8 cellular contexts compared by ENCODE assay signal in genomic region chr20:46090095-46090388, GRCh38. TPM values are rescaled to one million over a fixed set of nuclear protein-coding genes. Genes with fewer than 3 reads are reported as not detected.
DNase-seq lines count a peak whose midpoint lies in the region; ATAC-seq, FAIRE-seq and TF ChIP-seq lines count a peak whose summit lies in the region.

No MANE protein-coding gene starts in this region.

- TF ChIP-seq CTCF in AG04450 (IDR thresholded peaks at IDR 0.05; ENCODE audit: low read depth, low read length) (no peak), bronchial epithelial cell (IDR thresholded peaks at IDR 0.05; ENCODE audit: insufficient read depth, low read length, severe bottlenecking) (no peak), GM10266 (IDR thresholded peaks at IDR 0.05; ENCODE audit: control insufficient read depth, insufficient read depth, low read depth, missing control alignments) (no peak)

- no peak overlapping the region for H3K27ac ChIP-seq in AG04450 (ENCODE audit: low read depth, low read length)
- H3K27ac ChIP-seq in HUES64 (ENCODE audit: low read depth, low read length): no peak overlapping the region
- peak overlapping the region; percentile 76 for H3K27ac ChIP-seq in muscle layer of duodenum (ENCODE audit: low read length)

- WGBS in HUES64: 1% methylated on average over 5 of the region's 7 CpGs

- DNase-seq in AG04450 (ENCODE audit: low read depth, low spot score) (no peak), bronchial epithelial cell (ENCODE audit: low read depth) (no peak), NK-92 (lab: John Stamatoyannopoulos, UW; ENCODE audit: unreplicated experiment) (no peak), GM10266 (ENCODE audit: extremely low spot score) (no peak)

- H3K27me3 ChIP-seq in AG04450 (ENCODE audit: control insufficient read depth, insufficient read depth, low read length) (no peaks in the 10 kb centered on the region), HUES64 (ENCODE audit: insufficient read depth, low read length) (no peaks in the 10 kb centered on the region), bronchial epithelial cell (ENCODE audit: control insufficient read depth, insufficient read depth, low read length) (no peaks in the 10 kb centered on the region), muscle layer of duodenum (ENCODE audit: low read depth, low read length) (no peaks in the 10 kb centered on the region)

- ATAC-seq in GM21447 (IDR thresholded peaks at IDR 0.05; ENCODE audit: unreplicated experiment) (no peak), GM19023 (IDR thresholded peaks at IDR 0.05; ENCODE audit: unreplicated experiment) (no peak)

- no peak for FAIRE-seq in bronchial epithelial cell (lab: Jason Lieb, UNC)

- H3K4me1 ChIP-seq in HUES64 (ENCODE audit: insufficient read depth, low read length) (peaks cover 16% of the 10 kb centered on the region; the same call in 1 of the 2 replicates), muscle layer of duodenum (ENCODE audit: control insufficient read depth in 1 of 2, insufficient read depth in 2 of 2, low read length in 2 of 2) (peaks cover 26 to 27% of the 10 kb centered on the region in 2 donors)

- H3K4me3 ChIP-seq in AG04450 (ENCODE audit: low read depth, low read length) (peak overlapping the region; percentile 70), HUES64 (ENCODE audit: low read length) (peak overlapping the region; percentile 98), bronchial epithelial cell (ENCODE audit: low read depth, low read length) (peak overlapping the region; percentile 76), muscle layer of duodenum (ENCODE audit: low read depth in 1 of 2, low read length in 2 of 2) (peak overlapping the region; percentile 80 to 86)

- CTCF ChIA-PET in AG04450 (lab: Charles Lee): no interaction called here

- peaks cover 4% of the 10 kb centered on the region; the same call in 1 of the 2 replicates for H3K9me3 ChIP-seq in AG04450 (ENCODE audit: control insufficient read depth, insufficient read depth, low read length)
- H3K9me3 ChIP-seq in HUES64 (ENCODE audit: insufficient read depth, low read depth, low read length): no peaks in the 10 kb centered on the region
- no peaks in the 10 kb centered on the region for H3K9me3 ChIP-seq in muscle layer of duodenum (ENCODE audit: control insufficient read depth in 1 of 2, low read length in 2 of 2)

- no peak overlapping the region for H3K9ac ChIP-seq in HUES64 (ENCODE audit: low read depth, low read length)

- POLR2A ChIA-PET in AG04450 (lab: Yijun Ruan, JAX): no interaction called here

- H3K36me3 ChIP-seq in HUES64 (ENCODE audit: insufficient read depth, low read length) (no peaks in the 10 kb centered on the region), bronchial epithelial cell (ENCODE audit: control insufficient read depth, insufficient read depth, low read length) (no peaks in the 10 kb centered on the region), muscle layer of duodenum (ENCODE audit: control insufficient read depth in 1 of 2, insufficient read depth in 2 of 2, low read length in 2 of 2) (no peaks in the 10 kb centered on the region)

RNA-seq across cellular contexts. Expression of gene NCOA5, which starts 0.3 kb away (rescaled TPM):
- 21.5 and 27.0 TPM in 2 replicates for polyA plus RNA-seq in AG04450 (2011; rRNA removed)
- polyA minus RNA-seq in AG04450 (2011; rRNA and poly(A)+ RNA removed): 25.8 and 29.0 TPM in 2 replicates
- 28.4 TPM for polyA plus RNA-seq in HUES64 (2013, experiment 1 of 2)
- 28.2 TPM for polyA plus RNA-seq in HUES64 (2013, experiment 2 of 2)
- total RNA-seq in bronchial epithelial cell: 7.9 and 9.5 TPM in 2 replicates

RNA-seq across cellular contexts. Expression of gene CD40, which starts 28.1 kb away (rescaled TPM):
- 0.21 and 0.37 TPM in 2 replicates for polyA plus RNA-seq in AG04450 (2011; rRNA removed)
- polyA minus RNA-seq in AG04450 (2011; rRNA and poly(A)+ RNA removed): not detected in 2 replicates
- 5.3 TPM for polyA plus RNA-seq in HUES64 (2013, experiment 1 of 2)
- 7.9 TPM for polyA plus RNA-seq in HUES64 (2013, experiment 2 of 2)
- total RNA-seq in bronchial epithelial cell: 4.7 and 6.5 TPM in 2 replicates
